1 cellular context compared by ENCODE assay signal in genomic region chr18:79395308-79395640, GRCh38.
TF ChIP-seq lines count a peak whose summit lies in the region.

No MANE protein-coding gene starts in this region.

TF ChIP-seq in GM23338, 12 proteins besides CTCF, POLR2A, EP300 and RAD21 (continued from another document):
- TF ChIP-seq ZNF462 (CRISPR knock-in tag; IDR thresholded peaks at IDR 0.05), result no peak
- TF ChIP-seq ZNF114 (CRISPR knock-in tag; IDR thresholded peaks at IDR 0.05), result no peak
- TF ChIP-seq REST (IDR thresholded peaks at IDR 0.05; ENCODE audit: unreplicated experiment), result no peak
- no peak for TF ChIP-seq POLR2AphosphoS5 (IDR thresholded peaks at IDR 0.05; ENCODE audit: low read depth)
- no peak for TF ChIP-seq EZH2 (IDR thresholded peaks at IDR 0.05; ENCODE audit: low read depth, unreplicated experiment)
TF ChIP-seq in GM23338: peak in this region for 0.
